8 cellular contexts compared by ENCODE assay signal in the genomic region with DNA sequence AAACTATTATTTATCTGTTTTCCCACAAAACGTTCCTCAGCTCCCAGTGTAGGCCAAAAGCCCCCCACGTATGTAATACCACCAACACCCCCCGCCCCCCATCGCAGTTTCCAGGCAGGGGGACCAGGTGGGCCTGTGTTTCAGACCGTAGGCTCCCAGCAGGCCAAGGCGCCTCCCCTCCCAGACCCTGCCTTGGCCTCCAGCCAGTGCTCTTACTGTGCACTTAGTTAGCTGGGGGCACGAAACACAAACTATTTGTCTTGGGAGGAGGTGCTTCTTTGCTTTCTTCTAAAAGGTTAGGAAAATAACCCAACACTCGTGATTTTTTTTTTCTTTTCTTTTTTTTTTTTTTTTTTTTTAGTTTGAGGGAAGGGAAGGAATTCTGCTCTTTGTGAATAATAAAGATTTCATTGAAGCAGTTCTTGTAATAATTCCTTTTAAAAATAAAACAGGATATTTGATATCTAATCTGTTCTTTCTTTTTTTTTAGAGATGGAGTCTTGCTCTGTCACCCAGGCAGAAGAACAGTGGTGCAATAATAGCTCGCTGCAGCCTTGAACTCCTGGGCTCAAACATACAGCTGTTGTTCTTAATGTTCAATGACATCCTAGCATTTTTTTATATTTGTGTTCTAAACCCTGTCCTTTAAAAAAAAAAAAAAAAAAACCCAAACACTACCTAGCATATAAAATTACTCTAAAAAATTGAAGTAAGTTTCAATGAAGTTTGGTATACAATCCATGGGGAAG.
DNase-seq lines count a peak whose midpoint lies in the region; ATAC-seq, FAIRE-seq and TF ChIP-seq lines count a peak whose summit lies in the region.
"Had no signal": no experiment of that assay in that cellular context is flagged by ENCODE, and none has a peak within 500 bp of the region (broad histone marks: within the 10 kb centered on the region; RNA-seq: fewer than 3 reads in every experiment).

No MANE protein-coding gene starts in this region.

- dilution Hi-C loops in endothelial cell of umbilical vein (cut with MboI; ENCODE audit: extremely low pct_ligation_motif_present, low sequenced_read_pairs), result no loop called here

- no peaks in the 10 kb centered on the region for H3K9me3 ChIP-seq in endothelial cell of umbilical vein (replicated peaks; ENCODE audit: control insufficient read depth, insufficient read depth, low read length)
- H3K9me3 ChIP-seq: SJCRH30 had no signal

- no peak for TF ChIP-seq CTCF in endothelial cell of umbilical vein (IDR thresholded peaks at IDR 0.05; ENCODE audit: extremely low read depth in 1 of 2, insufficient read depth in 1 of 2, low read depth in 1 of 2, low read length in 2 of 2)

- no peak overlapping the region for H3K4me3 ChIP-seq in endothelial cell of umbilical vein (replicated peaks in 1 of 3; ENCODE audit: insufficient read depth in 1 of 3, low read depth in 1 of 3, low read length in 3 of 3)
- H3K4me3 ChIP-seq: SJCRH30 had no signal

- H3K79me2 ChIP-seq in endothelial cell of umbilical vein (ENCODE audit: control insufficient read depth, insufficient read depth, low read length), result no peaks in the 10 kb centered on the region

- no peaks in the 10 kb centered on the region for H4K20me1 ChIP-seq in endothelial cell of umbilical vein (replicated peaks; ENCODE audit: control insufficient read depth, extremely low read depth, insufficient read depth, low read length)

- DNase-seq in NCI-H82 (lab: John Stamatoyannopoulos, UW) (peak; percentile 8), NCI-H82 treated with DMSO at 0.1 percent for 48 hours (lab: John Stamatoyannopoulos, UW; ENCODE audit: unreplicated experiment) (no peak), NCI-H2171 treated with DMSO at 0.1 percent for 48 hours (lab: John Stamatoyannopoulos, UW) (peak; percentile 54), endothelial cell of umbilical vein (ENCODE audit: low read depth, low spot score) (peak; percentile 66), sciatic nerve (ENCODE audit: low spot score) (peak; percentile 53), pons (ENCODE audit: low spot score) (no peak), NCI-H128 (lab: John Stamatoyannopoulos, UW; ENCODE audit: unreplicated experiment) (no peak)

- H3K9ac ChIP-seq in endothelial cell of umbilical vein (replicated peaks; ENCODE audit: extremely low read depth, insufficient read depth, low read length), result peak overlapping the region; percentile 79

- H2AFZ ChIP-seq in endothelial cell of umbilical vein (ENCODE audit: low read depth, low read length), result no peak overlapping the region

- no peaks in the 10 kb centered on the region for H3K27me3 ChIP-seq in endothelial cell of umbilical vein (ENCODE audit: control insufficient read depth in 2 of 2, insufficient read depth in 2 of 2, low read length in 2 of 2)
- H3K27me3 ChIP-seq: SJCRH30 had no signal

- peaks cover 41% of the 10 kb centered on the region for H3K4me1 ChIP-seq in endothelial cell of umbilical vein (ENCODE audit: control insufficient read depth, extremely low read depth, insufficient read depth, low read length)
- H3K4me1 ChIP-seq: SJCRH30 had no signal

- no peak for TF ChIP-seq POLR2A in endothelial cell of umbilical vein (IDR thresholded peaks at IDR 0.05; ENCODE audit: low read depth, low read length)

- no peaks in the 10 kb centered on the region for H3K36me3 ChIP-seq in endothelial cell of umbilical vein (ENCODE audit: control insufficient read depth in 2 of 2, extremely low read depth in 1 of 2, insufficient read depth in 2 of 2, low read length in 2 of 2)
- H3K36me3 ChIP-seq: SJCRH30 had no signal

- peak; percentile 66 for FAIRE-seq in endothelial cell of umbilical vein (lab: Jason Lieb, UNC)

- no peak overlapping the region for H3K4me2 ChIP-seq in endothelial cell of umbilical vein (ENCODE audit: insufficient read depth, low read length)

- no peaks in the 10 kb centered on the region for H3K9me1 ChIP-seq in endothelial cell of umbilical vein (replicated peaks; ENCODE audit: control insufficient read depth, extremely low read depth, insufficient read depth, low read length)

- H3K27ac ChIP-seq in endothelial cell of umbilical vein (ENCODE audit: insufficient read depth, low read depth, low read length), result peak overlapping the region; percentile 93
- H3K27ac ChIP-seq: SJCRH30 had no signal

- no peak for ATAC-seq in sciatic nerve

- no TSS peak for BruUV-seq in endothelial cell of umbilical vein (replicated peaks; lab: Mats Ljungman, UMichigan)

- CTCF ChIA-PET in endothelial cell of umbilical vein (lab: Charles Lee), result interaction anchor here (0.8 to 2.4 kb wide), 6 partner anchors 10 to 1065 kb away, joined by 3 to 16 read pairs (median 3); no protein-coding TSS in a partner anchor

- POLR2A ChIA-PET in endothelial cell of umbilical vein (lab: Charles Lee), result no interaction called here

- intact Hi-C loops in endothelial cell of umbilical vein (cut with micrococcal nuclease), result no loop called here
- intact Hi-C loops in sciatic nerve (cut with DNase I), result no loop called here

TF ChIP-seq in endothelial cell of umbilical vein, 7 proteins besides CTCF, POLR2A, EP300 and RAD21:
- TF ChIP-seq EZH2 (IDR thresholded peaks at IDR 0.05; ENCODE audit: borderline replicate concordance, low read depth, low read length, severe bottlenecking) (no peak), JUN (IDR thresholded peaks at IDR 0.05; ENCODE audit: borderline replicate concordance, insufficient read depth, insufficient read length, low read depth) (no peak), MAX (IDR thresholded peaks at IDR 0.05; ENCODE audit: insufficient read depth, insufficient read length) (no peak), GATA2 (IDR thresholded peaks at IDR 0.05; ENCODE audit: insufficient read depth, insufficient read length, low read depth, low read length) (no peak), POLR2AphosphoS5 (IDR thresholded peaks at IDR 0.05; ENCODE audit: insufficient read depth, low read depth, low read length) (no peak), FOS (IDR thresholded peaks at IDR 0.05; ENCODE audit: borderline replicate concordance, insufficient read depth, low read length) (no peak), MYC (IDR thresholded peaks at IDR 0.05; ENCODE audit: low read depth, low read length) (no peak)

Comparison
In these comparisons a context has a peak if more than half of its experiments do, and no peak if none do; other contexts are left out.
1. DNase-seq: peak in NCI-H82 (single experiment), NCI-H2171 treated with DMSO at 0.1 percent for 48 hours (single experiment), endothelial cell of umbilical vein (single experiment) and sciatic nerve (single experiment); none in NCI-H82 treated with DMSO at 0.1 percent for 48 hours (single experiment), pons (single experiment) and NCI-H128 (single experiment).